Comparison of ENCODE assay signal across 8 cellular contexts in genomic region chr4:184280591-184281071, GRCh38.
DNase-seq lines count a peak whose midpoint lies in the region; ATAC-seq, FAIRE-seq and TF ChIP-seq lines count a peak whose summit lies in the region.

No MANE protein-coding gene starts in this region.

- H3K4me1 Mint-ChIP-seq in activated naive CD8-positive, alpha-beta T cell (ENCODE audit: low read depth): peaks cover 52% of the 10 kb centered on the region

- no peak overlapping the region for H3K4me3 Mint-ChIP-seq in activated naive CD8-positive, alpha-beta T cell

- no peaks in the 10 kb centered on the region for H3K9me3 ChIP-seq in Peyer's patch

- H3K36me3 Mint-ChIP-seq in activated naive CD8-positive, alpha-beta T cell: peaks cover 7% of the 10 kb centered on the region

- H3K27ac Mint-ChIP-seq in activated naive CD8-positive, alpha-beta T cell: peak overlapping the region; percentile 91

- TF ChIP-seq POLR2A in GM15510 (IDR thresholded peaks at IDR 0.05; ENCODE audit: borderline replicate concordance, extremely low read depth, insufficient read length) (peak; percentile 73), Peyer's patch (IDR thresholded peaks at IDR 0.05) (no peak), H54 (IDR thresholded peaks at IDR 0.05; ENCODE audit: low read depth, low read length) (no peak)

- DNase-seq in NCI-H1048 (lab: John Stamatoyannopoulos, UW): no peak
- no peak for DNase-seq in Peyer's patch
- no peak for DNase-seq in H54 (ENCODE audit: insufficient read length, low spot score)
- DNase-seq in NK-92 treated with Interleukin-12 subunit alpha and Interleukin-12 subunit beta, amount 100 ng/mL, for 24 hours (lab: John Stamatoyannopoulos, UW): no peak

- no peak for TF ChIP-seq CTCF in Peyer's patch (IDR thresholded peaks at IDR 0.05)

- H3K27ac ChIP-seq in Peyer's patch: peak overlapping the region in 1 of 4 donors; percentile 67

- peaks cover 6% of the 10 kb centered on the region for H3K9me3 Mint-ChIP-seq in activated naive CD8-positive, alpha-beta T cell (ENCODE audit: low read depth)

- no peak for FAIRE-seq in H54 (lab: Jason Lieb, UNC)

- no peak overlapping the region for H3K4me3 ChIP-seq in Peyer's patch

- H3K4me1 ChIP-seq in Peyer's patch: peaks cover 0 to 14% (median 0%) of the 10 kb centered on the region in 4 donors

- no peaks in the 10 kb centered on the region for H3K27me3 ChIP-seq in Peyer's patch

- ATAC-seq in GM19463 (IDR thresholded peaks at IDR 0.05; ENCODE audit: unreplicated experiment) (peak; percentile 21), HG03175 (IDR thresholded peaks at IDR 0.05; ENCODE audit: unreplicated experiment) (peak; percentile 40)

- H3K27me3 Mint-ChIP-seq in activated naive CD8-positive, alpha-beta T cell: no peaks in the 10 kb centered on the region

- no peaks in the 10 kb centered on the region for H3K36me3 ChIP-seq in Peyer's patch
